8 cellular contexts compared by ENCODE assay signal in genomic region chr11:27699926-27700350, GRCh38. TPM values are rescaled to one million over a fixed set of nuclear protein-coding genes. Genes with fewer than 3 reads are reported as not detected.
DNase-seq lines count a peak whose midpoint lies in the region; ATAC-seq, FAIRE-seq and TF ChIP-seq lines count a peak whose summit lies in the region.

No MANE protein-coding gene starts in this region.

- H3K27me3 ChIP-seq in SK-N-SH (ENCODE audit: insufficient read depth) (no peaks in the 10 kb centered on the region), GM12878 (replicated peaks in 1 of 2; ENCODE audit: control insufficient read depth in 2 of 2, insufficient read depth in 2 of 2, low read length in 1 of 2) (peaks cover 6 to 22% of the 10 kb centered on the region in 2 experiments), lower lobe of right lung (ENCODE audit: low read depth) (peaks cover 70% of the 10 kb centered on the region), tibial artery (peaks cover 0 to 5% of the 10 kb centered on the region in 2 donors)

- no peak for FAIRE-seq in GM12878 (lab: Jason Lieb, UNC)

- 2% methylated on average over 11 of the region's 28 CpGs for WGBS in SK-N-SH (ENCODE audit: low lambda C conversion rate)
- whole genome bisulfite sequencing in GM12878 (ENCODE audit: insufficient coverage, insufficient replicate concordance, low lambda C conversion rate, missing lambda C conversion rate) = 0% methylated on average over 9 of the region's 28 CpGs

- H3K27ac ChIP-seq in SK-N-SH (ENCODE audit: low read depth in 2 of 2, low read length in 1 of 2) = peak overlapping the region; percentile 16 to 73; a peak in 2 of 4 replicates
- H3K27ac ChIP-seq in GM12878 (ENCODE audit: control insufficient read depth, insufficient read depth) = no peak overlapping the region
- H3K27ac ChIP-seq in lower lobe of right lung = no peak overlapping the region
- H3K27ac ChIP-seq in tibial artery = peak overlapping the region; percentile 56 to 61

- RAD21 ChIA-PET in GM12878 (lab: Charles Lee; ENCODE audit: unreplicated experiment) = interaction anchor here (0.7 to 3.9 kb wide), 8 partner anchors 20 to 1634 kb away, joined by 3 to 72 read pairs (median 25); no protein-coding TSS in a partner anchor

- no peak for DNase-seq in SK-N-SH
- DNase-seq in GM12878 (ENCODE audit: low read depth, low spot score) = no peak
- DNase-seq in lower lobe of right lung = peak; percentile 45
- DNase-seq in tibial artery = no peak
- no peak for DNase-seq in nucleus accumbens (lab: John Stamatoyannopoulos, UW)
- DNase-seq in HuH-7 (ENCODE audit: low spot score) = no peak
- no peak for DNase-seq in LoVo (ENCODE audit: low spot score)

- H3K79me2 ChIP-seq in SK-N-SH (ENCODE audit: insufficient read depth) (peaks cover 55% of the 10 kb centered on the region), GM12878 (ENCODE audit: control insufficient read depth, insufficient read depth, low read length) (no peaks in the 10 kb centered on the region)

- TF ChIP-seq POLR2A in GM12878 (IDR thresholded peaks at IDR 0.05; ENCODE audit: low read depth, low read length) = no peak

- peaks cover 6 to 21% of the 10 kb centered on the region in 2 experiments; a peak in 2 of 4 replicates for H3K4me1 ChIP-seq in SK-N-SH (ENCODE audit: control insufficient read depth in 1 of 2, insufficient read depth in 2 of 2, low read depth in 1 of 2, low read length in 1 of 2)
- no peaks in the 10 kb centered on the region; the same call in 1 of the 2 replicates for H3K4me1 ChIP-seq in GM12878 (ENCODE audit: control insufficient read depth, insufficient read depth, low read length)
- H3K4me1 ChIP-seq in lower lobe of right lung = peaks cover 31% of the 10 kb centered on the region
- peaks cover 0 to 60% (median 17%) of the 10 kb centered on the region in 4 donors for H3K4me1 ChIP-seq in tibial artery

- in situ Hi-C loops in GM12878 (cut with MboI) = loop anchor here (5.0 to 10.0 kb wide), 3 partner anchors 827 to 1465 kb away; no protein-coding TSS in a partner anchor

- H3F3A ChIP-seq in SK-N-SH (replicated peaks; ENCODE audit: insufficient read depth) = peaks cover 7% of the 10 kb centered on the region

- no peak overlapping the region for H2AFZ ChIP-seq in SK-N-SH (ENCODE audit: low read depth)
- no peak overlapping the region; the same call in 1 of the 2 replicates for H2AFZ ChIP-seq in GM12878 (ENCODE audit: control insufficient read depth, low read depth, low read length)

- H3K9me2 ChIP-seq in SK-N-SH = no peaks in the 10 kb centered on the region

- H3K36me3 ChIP-seq in SK-N-SH (replicated peaks in 1 of 2; ENCODE audit: control insufficient read depth in 1 of 2, insufficient read depth in 2 of 2, low read length in 1 of 2) (no peaks in the 10 kb centered on the region), GM12878 (ENCODE audit: control insufficient read depth in 2 of 2, insufficient read depth in 2 of 2, low read length in 1 of 2) (no peaks in the 10 kb centered on the region), lower lobe of right lung (no peaks in the 10 kb centered on the region), tibial artery (no peaks in the 10 kb centered on the region)

- BruUV-seq in GM12878 (replicated peaks; lab: Mats Ljungman, UMichigan) = no TSS peak

- TF ChIP-seq RAD21 in SK-N-SH (IDR thresholded peaks at IDR 0.05; ENCODE audit: low read length) (no peak), GM12878 (IDR thresholded peaks at IDR 0.05; ENCODE audit: insufficient read depth, low read depth, low read length) (no peak)

- peaks cover 34% of the 10 kb centered on the region for H4K20me1 ChIP-seq in SK-N-SH (ENCODE audit: insufficient read depth)
- no peaks in the 10 kb centered on the region for H4K20me1 ChIP-seq in GM12878 (ENCODE audit: control insufficient read depth, insufficient read depth)

- TF ChIP-seq CTCF in SK-N-SH (IDR thresholded peaks at IDR 0.05) (no peak), GM12878 (IDR thresholded peaks at IDR 0.05 in 2 of 3, conservative IDR thresholded peaks at IDR 0.05 in 1 of 3; ENCODE audit: control insufficient read depth in 2 of 3, extremely low read depth in 1 of 3, insufficient read depth in 1 of 3, low read depth in 3 of 3, low read length in 3 of 3) (no peak), lower lobe of right lung (IDR thresholded peaks at IDR 0.05) (no peak), tibial artery (IDR thresholded peaks at IDR 0.05) (no peak)

- ATAC-seq in SK-N-SH treated with all-trans-retinoic acid at 6 μM for 48 hours (no peak), GM12878 (no peak), lower lobe of right lung (peak in 1 of 2 donors; percentile 31)

- H3K4me2 ChIP-seq in SK-N-SH (peak overlapping the region; percentile 92), GM12878 (ENCODE audit: control insufficient read depth, insufficient read depth) (peak overlapping the region; percentile 45; the same call in 1 of the 2 replicates)

- H3K9me3 ChIP-seq in SK-N-SH (no peaks in the 10 kb centered on the region), GM12878 (replicated peaks; ENCODE audit: control insufficient read depth, insufficient read depth, low read length) (no peaks in the 10 kb centered on the region), lower lobe of right lung (no peaks in the 10 kb centered on the region), tibial artery (no peaks in the 10 kb centered on the region)

- TF ChIP-seq EP300 in SK-N-SH (IDR thresholded peaks at IDR 0.05; ENCODE audit: borderline replicate concordance in 1 of 2, low read depth in 1 of 2, low read length in 1 of 2) (no peak), GM12878 (IDR thresholded peaks at IDR 0.05; ENCODE audit: borderline replicate concordance in 1 of 2, control insufficient read depth in 1 of 2, low read depth in 2 of 2, low read length in 2 of 2) (no peak)

- H3K4me3 ChIP-seq in SK-N-SH (ENCODE audit: low read depth in 2 of 2, low read length in 1 of 2) = peak overlapping the region; percentile 84 to 92
- H3K4me3 ChIP-seq in GM12878 = peak overlapping the region; percentile 33
- peak overlapping the region; percentile 58 for H3K4me3 ChIP-seq in lower lobe of right lung
- H3K4me3 ChIP-seq in tibial artery = peak overlapping the region; percentile 58 to 73

- SMC1A ChIA-PET in GM12878 (lab: Charles Lee; ENCODE audit: uncharacterized antibody, unreplicated experiment) = interaction anchor here (1.0 to 4.2 kb wide), 10 partner anchors 11 to 1634 kb away, joined by 3 to 48 read pairs (median 6); no protein-coding TSS in a partner anchor

- intact Hi-C loops in GM12878 (cut with micrococcal nuclease; ENCODE audit: unreplicated experiment) = loop anchor here (1.0 to 10.0 kb wide), 8 partner anchors 217 to 1634 kb away; no protein-coding TSS in a partner anchor
- intact Hi-C loops in lower lobe of right lung (cut with DNase I) = no loop called here
- intact Hi-C loops in tibial artery (cut with DNase I; ENCODE audit: low total_unique reads) = loop anchor here (5.0 to 10.0 kb wide), 3 partner anchors 825 to 1635 kb away; no protein-coding TSS in a partner anchor

- CTCF ChIA-PET in SK-N-SH (lab: Yijun Ruan, JAX) = interaction anchor here (0.8 to 9.2 kb wide), 30 partner anchors 9 to 1630 kb away, joined by 3 to 243 read pairs (median 4); partner anchors contain the start of genes KIF18A and LIN7C
- CTCF ChIA-PET in GM12878 (lab: Yijun Ruan, JAX) = interaction anchor here (0.7 to 5.3 kb wide), 22 partner anchors 11 to 1643 kb away, joined by 3 to 114 read pairs (median 6); partner anchors contain the start of genes KIF18A and METTL15

- POLR2A ChIA-PET in SK-N-SH (lab: Yijun Ruan, JAX) = no interaction called here
- POLR2A ChIA-PET in GM12878 (lab: Charles Lee) = interaction anchor here (0.5 to 0.8 kb wide), 2 partner anchors 9 to 281 kb away, joined by 3 read pairs; no protein-coding TSS in a partner anchor

- H3K9ac ChIP-seq in SK-N-SH (peak overlapping the region; percentile 89), GM12878 (ENCODE audit: control insufficient read depth, insufficient read depth, low read length) (no peak overlapping the region)

TF ChIP-seq in SK-N-SH, 30 proteins besides CTCF, POLR2A, EP300 and RAD21 (continues in another document):
- TF ChIP-seq GATA2 (CRISPR knock-in tag; IDR thresholded peaks at IDR 0.05) = no peak

TF ChIP-seq in SK-N-SH treated with all-trans-retinoic acid at 6 μM for 48 hours, 23 proteins besides CTCF, POLR2A, EP300 and RAD21 (continues in another document):
- TF ChIP-seq TOX (CRISPR knock-in tag; IDR thresholded peaks at IDR 0.05; ENCODE audit: borderline replicate concordance) (no peak), BACH2 (CRISPR knock-in tag; IDR thresholded peaks at IDR 0.05; ENCODE audit: borderline replicate concordance) (no peak)

TF ChIP-seq in GM12878, 131 proteins besides CTCF, POLR2A, EP300 and RAD21 (continues in another document):
- TF ChIP-seq PAX5 (IDR thresholded peaks at IDR 0.05; ENCODE audit: borderline replicate concordance, low read depth, low read length) = no peak

RNA-seq across cellular contexts. Expression of gene BDNF, which starts 0.3 kb away (rescaled TPM):
- polyA plus RNA-seq in SK-N-SH (2012; rRNA removed) = 21.3 and 24.4 TPM in 2 replicates
- 23.2 and 25.5 TPM in 2 replicates for polyA plus RNA-seq in SK-N-SH (2012; cell fraction: cytosol; rRNA removed)
- 23.9 and 29.7 TPM in 2 replicates for polyA plus RNA-seq in SK-N-SH (2012; cell fraction: nucleus; rRNA removed)
- 0.15 and 0.23 TPM in 2 replicates for total RNA-seq in GM12878 (2013; cell fraction: nucleolus; rRNA removed)
- total RNA-seq in GM12878 (2014; rRNA removed) = 0.06 TPM in 1 of 2 replicates, not detected in the other
- 0.04 TPM in 1 of 2 replicates, not detected in the other for total RNA-seq in GM12878 (2014; rRNA removed; fragmentation: Illumina TruSeq; extraction: Trizol)
- 0.05 and 0.08 TPM in 2 replicates for total RNA-seq in GM12878 (2021)
- not detected for polyA plus RNA-seq in GM12878 (2011; ENCODE audit: low read depth)
- polyA plus RNA-seq in GM12878 (2011; rRNA removed) = 0.14 and 0.15 TPM in 2 replicates
- polyA plus RNA-seq in GM12878 (2011; cell fraction: cytosol; rRNA removed) = 0.04 and 0.07 TPM in 2 replicates
- polyA plus RNA-seq in GM12878 (2011; cell fraction: nucleus; rRNA removed) = 0.06 and 0.13 TPM in 2 replicates
- polyA plus RNA-seq in GM12878 (2012) = 0.07 TPM in 1 of 2 replicates, not detected in the other
- polyA plus RNA-seq in GM12878 (2014; fragmentation: Illumina TruSeq; extraction: Trizol) = 0.05 TPM in 1 of 2 replicates, not detected in the other
- under 1 TPM; 0.02 to 0.03 TPM for polyA plus RNA-seq in GM12878 (2014; fragmentation: Nextera tagmentation; extraction: Ambion mirVana)
- polyA plus RNA-seq in GM12878 (2014; rRNA removed) = 0.05 TPM in 1 of 2 replicates, not detected in the other
- polyA plus RNA-seq in GM12878 (2016; fragmentation: Nextera tagmentation; extraction: Ambion mirVana) = under 1 TPM; 0.07 to 0.24 TPM
- 0.10 TPM in 1 of 2 replicates, not detected in the other for polyA minus RNA-seq in GM12878 (2011; rRNA and poly(A)+ RNA removed)
- polyA minus RNA-seq in GM12878 (2011; cell fraction: cytosol; rRNA and poly(A)+ RNA removed) = not detected in 2 replicates
- polyA minus RNA-seq in GM12878 (2011; cell fraction: nucleus; rRNA and poly(A)+ RNA removed) = 0.10 and 0.12 TPM in 2 replicates
- 3.4 TPM for total RNA-seq in lower lobe of right lung

Comparison
In these comparisons a context has a peak if more than half of its experiments do, and no peak if none do; other contexts are left out.
1. H3K27ac ChIP-seq: peak in SK-N-SH (2 of 2) and tibial artery (2 of 2); none in GM12878 (single experiment) and lower lobe of right lung (single experiment).
2. H3K4me3 ChIP-seq: peak in every context shown above with its lines; median percentile 88 in SK-N-SH; 66 in tibial artery; 58 in lower lobe of right lung; 33 in GM12878.